Comparison of ENCODE assay signal across 20 cellular contexts in the genomic region with DNA sequence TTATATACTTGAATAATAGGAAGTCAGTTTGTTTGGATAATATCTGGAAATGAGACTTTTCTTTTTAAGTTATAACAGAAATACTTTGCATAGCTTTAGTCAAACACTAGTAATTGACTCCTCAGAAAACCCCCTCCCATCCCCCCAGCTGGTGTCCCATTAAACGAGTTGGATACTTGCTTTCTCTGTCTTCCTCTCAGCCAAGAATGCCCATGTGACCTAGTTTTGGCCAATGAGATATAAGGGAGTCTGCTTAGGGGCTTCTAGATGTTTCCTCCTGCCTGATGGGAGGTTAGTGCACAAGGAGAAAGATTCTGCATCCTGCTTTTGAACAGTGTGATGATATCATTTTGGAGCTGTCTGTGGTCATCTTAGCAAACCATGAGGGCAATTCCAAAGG.
"Had no signal": no experiment of that assay in that cellular context is flagged by ENCODE, and none has a peak within 500 bp of the region (broad histone marks: within the 10 kb centered on the region; RNA-seq: fewer than 3 reads in every experiment).

No MANE protein-coding gene starts in this region.

- H3K36me3 ChIP-seq: lower lobe of right lung, neutrophil, pancreas, right atrium auricular region, transverse colon had no signal

- H3K4me3 ChIP-seq: lower lobe of right lung, pancreas, psoas muscle, right atrium auricular region, transverse colon had no signal

- FAIRE-seq: bronchial epithelial cell, kidney, pancreas, urothelium cell line had no signal

- H3K36me3 Mint-ChIP-seq: activated naive CD4-positive, alpha-beta T cell treated with anti-CD3 and anti-CD28 coated beads, Interleukin-2, amount 50 U/mL, for 72 hours; naive thymus-derived CD8-positive, alpha-beta T cell had no signal

- H3K9me3 Mint-ChIP-seq: activated naive CD4-positive, alpha-beta T cell treated with anti-CD3 and anti-CD28 coated beads, Interleukin-2, amount 50 U/mL, for 72 hours; naive thymus-derived CD8-positive, alpha-beta T cell; stimulated activated naive CD8-positive, alpha-beta T cell treated with anti-CD3 and anti-CD28 coated beads, Interleukin-15, Interleukin-2, amounts not matched to agents 100 ng/mL and 50 ng/mL, for 24 hours had no signal

- H3K27ac ChIP-seq: lower lobe of right lung, neutrophil, pancreas, right atrium auricular region had no signal

- H3K27ac Mint-ChIP-seq: activated naive CD4-positive, alpha-beta T cell treated with anti-CD3 and anti-CD28 coated beads, Interleukin-2, amount 50 U/mL, for 72 hours; naive thymus-derived CD8-positive, alpha-beta T cell; stimulated activated naive CD8-positive, alpha-beta T cell treated with anti-CD3 and anti-CD28 coated beads, Interleukin-15, Interleukin-2, amounts not matched to agents 100 ng/mL and 50 ng/mL, for 24 hours had no signal

- H3K4me3 Mint-ChIP-seq: naive thymus-derived CD8-positive, alpha-beta T cell; stimulated activated naive CD8-positive, alpha-beta T cell treated with anti-CD3 and anti-CD28 coated beads, Interleukin-15, Interleukin-2, amounts not matched to agents 100 ng/mL and 50 ng/mL, for 24 hours had no signal

- H3K9me3 ChIP-seq: lower lobe of right lung, neutrophil, pancreas, psoas muscle, right atrium auricular region, transverse colon had no signal

- ATAC-seq: activated naive CD4-positive, alpha-beta T cell treated with anti-CD3 and anti-CD28 coated beads, Interleukin-2, amount 50 U/mL, for 72 hours; left lobe of liver; lower lobe of right lung; naive thymus-derived CD8-positive, alpha-beta T cell; pancreas; psoas muscle had no signal

- DNase-seq: activated gamma-delta T cell treated with Interleukin-2 at 50 U/mL for 16 hours; activated T-cell treated with anti-CD3 and anti-CD28 coated beads, Interleukin-2, amount 50 U/mL, for 1 hour; effector CD8-positive, alpha-beta T cell; foreskin melanocyte; kidney; lower lobe of right lung; naive thymus-derived CD8-positive, alpha-beta T cell; pancreas; psoas muscle; stimulated activated CD4-positive, alpha-beta T cell treated with anti-CD3 and anti-CD28 coated beads, Interleukin-4, amount 100 ng/mL, for 24 hours; substantia nigra; T-helper 9 cell; transverse colon had no signal

- H3K27me3 ChIP-seq: pancreas, right atrium auricular region, transverse colon had no signal
